ENCODE assay signal across 8 cellular contexts in the genomic region with DNA sequence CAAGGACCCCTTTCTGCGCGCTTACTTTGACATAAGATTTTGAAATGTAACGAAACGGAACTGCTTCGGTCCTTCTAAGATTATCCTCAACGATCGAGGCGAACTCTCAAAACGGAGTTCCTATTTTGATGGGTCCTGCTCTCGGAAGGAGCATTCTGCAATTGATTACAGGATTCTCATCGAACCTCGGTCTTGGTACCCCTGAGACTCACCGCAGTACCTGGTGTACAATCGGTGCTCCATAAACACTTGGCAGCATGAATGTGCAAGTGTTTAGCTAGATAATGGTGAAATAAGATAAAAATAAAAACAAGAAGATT. TPM values are rescaled to one million over a fixed set of nuclear protein-coding genes. Genes with fewer than 3 reads are reported as not detected.
DNase-seq lines count a peak whose midpoint lies in the region; ATAC-seq and TF ChIP-seq lines count a peak whose summit lies in the region.

No MANE protein-coding gene starts in this region.

- peaks cover 51% of the 10 kb centered on the region for H3K4me1 Mint-ChIP-seq in activated T-cell treated with anti-CD3 and anti-CD28 coated beads, Interleukin-2, amount 50 U/mL, for 72 hours (ENCODE audit: low read depth)
- H3K4me1 Mint-ChIP-seq in osteocyte (ENCODE audit: unreplicated experiment) = peaks cover 32% of the 10 kb centered on the region

- ATAC-seq in activated T-cell treated with anti-CD3 and anti-CD28 coated beads, Interleukin-2, amount 50 U/mL, for 72 hours (replicated peaks in 1 of 2) = peak; percentile 7 to 19
- ATAC-seq in sciatic nerve = no peak

- H3K9me3 Mint-ChIP-seq in activated T-cell treated with anti-CD3 and anti-CD28 coated beads, Interleukin-2, amount 50 U/mL, for 72 hours = no peaks in the 10 kb centered on the region
- no peaks in the 10 kb centered on the region for H3K9me3 Mint-ChIP-seq in osteocyte (ENCODE audit: unreplicated experiment)

- peak overlapping the region; percentile 73 for H3K4me3 ChIP-seq in NB4 (ENCODE audit: low read depth, low read length)
- peak overlapping the region; percentile 96 for H3K4me3 ChIP-seq in epithelial cell of esophagus (ENCODE audit: low read length)

- no peak for TF ChIP-seq POLR2A in NB4 (IDR thresholded peaks at IDR 0.05; ENCODE audit: extremely low read depth, insufficient read length)

- TF ChIP-seq CTCF in NB4 (IDR thresholded peaks at IDR 0.05; ENCODE audit: low read depth, low read length) (no peak), epithelial cell of esophagus (IDR thresholded peaks at IDR 0.05; ENCODE audit: insufficient read depth, low read depth, low read length, missing control alignments) (no peak), osteocyte (IDR thresholded peaks at IDR 0.05) (peak; percentile 5)

- H3K27me3 Mint-ChIP-seq in activated T-cell treated with anti-CD3 and anti-CD28 coated beads, Interleukin-2, amount 50 U/mL, for 72 hours (ENCODE audit: low read depth) = no peaks in the 10 kb centered on the region
- H3K27me3 Mint-ChIP-seq in osteocyte (ENCODE audit: unreplicated experiment) = no peaks in the 10 kb centered on the region

- peaks cover 4 to 12% of the 10 kb centered on the region in 2 donors for H3K36me3 Mint-ChIP-seq in activated T-cell treated with anti-CD3 and anti-CD28 coated beads, Interleukin-2, amount 50 U/mL, for 72 hours (ENCODE audit: insufficient read depth in 2 of 2)
- H3K36me3 Mint-ChIP-seq in osteocyte (ENCODE audit: unreplicated experiment) = peaks cover 20% of the 10 kb centered on the region

- peak overlapping the region; percentile 97 to 99 for H3K4me3 Mint-ChIP-seq in activated T-cell treated with anti-CD3 and anti-CD28 coated beads, Interleukin-2, amount 50 U/mL, for 72 hours
- peak overlapping the region; percentile 97 for H3K4me3 Mint-ChIP-seq in osteocyte (ENCODE audit: unreplicated experiment)

- peak overlapping the region; percentile 100 for H3K27ac Mint-ChIP-seq in activated T-cell treated with anti-CD3 and anti-CD28 coated beads, Interleukin-2, amount 50 U/mL, for 72 hours
- peak overlapping the region; percentile 98 for H3K27ac Mint-ChIP-seq in osteocyte (ENCODE audit: unreplicated experiment)

- intact Hi-C loops in posterior cingulate gyrus (cut with DNase I) = loop anchor here (2.0 to 5.0 kb wide), 2 partner anchors 161 to 252 kb away; a partner anchor contains a TSS
- intact Hi-C loops in sciatic nerve (cut with DNase I) = no loop called here

- DNase-seq in activated T-cell treated with anti-CD3 and anti-CD28 coated beads, Interleukin-2, amount 50 U/mL, for 72 hours = no peak
- DNase-seq in activated T-cell treated with anti-CD3 and anti-CD28 coated beads, Interleukin-2, amount 50 U/mL, for 48 hours = no peak
- no peak for DNase-seq in NB4 (ENCODE audit: low read depth)
- DNase-seq in epithelial cell of esophagus (ENCODE audit: low read depth) = no peak
- no peak for DNase-seq in osteocyte (ENCODE audit: extremely low spot score, unreplicated experiment)
- no peak for DNase-seq in posterior cingulate gyrus
- no peak for DNase-seq in NCI-H2171 (lab: John Stamatoyannopoulos, UW)
- DNase-seq in sciatic nerve (ENCODE audit: low spot score) = no peak

RNA-seq across cellular contexts. Expression of a gene that starts 0.5 kb away (rescaled TPM):
- total RNA-seq in activated T-cell treated with anti-CD3 and anti-CD28 coated beads, Interleukin-2, amount 50 U/mL, for 72 hours = 10 to 100 TPM; 68.8 to 71.7 TPM
- total RNA-seq in osteocyte (61.4 and 71.3 TPM in 2 replicates), sciatic nerve (92.4 TPM)

RNA-seq across cellular contexts. Expression of a gene that starts 39.8 kb away (rescaled TPM):
- 100 to 1,000 TPM; 218 to 219 TPM for total RNA-seq in activated T-cell treated with anti-CD3 and anti-CD28 coated beads, Interleukin-2, amount 50 U/mL, for 72 hours
- total RNA-seq in osteocyte (53.4 and 55.2 TPM in 2 replicates), sciatic nerve (46.1 TPM)
